In genomic region chr12:47753021-47754001, GRCh38 we compare ENCODE assay signal across 8 cellular contexts. TPM values are rescaled to one million over a fixed set of nuclear protein-coding genes. Genes with fewer than 3 reads are reported as not detected.
A peak's percentile ranks its signal among the peaks of the same experiment; 100 is the strongest.
DNase-seq lines count a peak whose midpoint lies in the region; ATAC-seq, FAIRE-seq and TF ChIP-seq lines count a peak whose summit lies in the region.

No MANE protein-coding gene starts in this region.

- no peaks in the 10 kb centered on the region for H4K20me1 ChIP-seq in HepG2 (ENCODE audit: insufficient read depth, low read length)

- H3K27me3 Mint-ChIP-seq in activated CD8-positive, alpha-beta T cell treated with anti-CD3 and anti-CD28 coated beads, Interleukin-2, amount 10 ng/mL, durations not matched to agents 7 days and 5 days (ENCODE audit: low read depth), result peaks cover 8% of the 10 kb centered on the region
- peaks cover 5% of the 10 kb centered on the region for H3K27me3 Mint-ChIP-seq in activated CD4-positive, alpha-beta memory T cell treated with anti-CD3 and anti-CD28 coated beads, Interleukin-2, amount 10 ng/mL, durations not matched to agents 7 days and 5 days

- POLR2A ChIA-PET in HepG2 (lab: Yijun Ruan, JAX), result no interaction called here
- POLR2A ChIA-PET in activated CD8-positive, alpha-beta T cell treated with anti-CD3 and anti-CD28 coated beads, Interleukin-2, amount 10 ng/mL, durations not matched to agents 7 days and 5 days (lab: Charles Lee), result no interaction called here
- POLR2A ChIA-PET in activated CD4-positive, alpha-beta memory T cell treated with anti-CD3 and anti-CD28 coated beads, Interleukin-2, amount 10 ng/mL, durations not matched to agents 7 days and 5 days (lab: Charles Lee), result no interaction called here

- intact Hi-C loops in HepG2 (cut with micrococcal nuclease; ENCODE audit: unreplicated experiment), result no loop called here
- intact Hi-C loops in transverse colon (cut with DNase I; ENCODE audit: low total_unique reads), result no loop called here

- CTCF ChIA-PET in HepG2 (lab: Yijun Ruan, JAX; ENCODE audit: low intra/inter-chr PET ratio, low total read pairs), result no interaction called here
- CTCF ChIA-PET in activated CD8-positive, alpha-beta T cell treated with anti-CD3 and anti-CD28 coated beads, Interleukin-2, amount 10 ng/mL, durations not matched to agents 7 days and 5 days (lab: Charles Lee), result interaction anchor here (1.9 to 11.4 kb wide), 5 partner anchors 10 to 84 kb away, joined by 5 to 271 read pairs (median 17); partner anchors contain the start of gene SLC48A1
- CTCF ChIA-PET in activated CD4-positive, alpha-beta memory T cell treated with anti-CD3 and anti-CD28 coated beads, Interleukin-2, amount 10 ng/mL, durations not matched to agents 7 days and 5 days (lab: Charles Lee), result interaction anchor here (2.0 to 12.9 kb wide), 5 partner anchors 11 to 37 kb away, joined by 7 to 188 read pairs (median 11); partner anchors contain the start of gene SLC48A1

- no peak overlapping the region for H3K4me3 ChIP-seq in HUES64 (ENCODE audit: low read length)
- no peak overlapping the region for H3K4me3 ChIP-seq in HepG2 (replicated peaks in 1 of 3; ENCODE audit: insufficient read depth in 1 of 3, low read depth in 2 of 3, low read length in 3 of 3)
- H3K4me3 ChIP-seq in transverse colon, result no peak overlapping the region

- no peaks in the 10 kb centered on the region for H3K9me3 Mint-ChIP-seq in activated CD8-positive, alpha-beta T cell treated with anti-CD3 and anti-CD28 coated beads, Interleukin-2, amount 10 ng/mL, durations not matched to agents 7 days and 5 days (ENCODE audit: insufficient read depth)
- no peaks in the 10 kb centered on the region for H3K9me3 Mint-ChIP-seq in activated CD4-positive, alpha-beta memory T cell treated with anti-CD3 and anti-CD28 coated beads, Interleukin-2, amount 10 ng/mL, durations not matched to agents 7 days and 5 days

- H3K79me2 ChIP-seq in HepG2 (ENCODE audit: insufficient read depth, low read length), result no peaks in the 10 kb centered on the region

- TF ChIP-seq EP300 in HepG2 (IDR thresholded peaks at IDR 0.05; ENCODE audit: low read depth in 2 of 2, low read length in 2 of 2) (no peak), HepG2 (CRISPR knock-in tag; IDR thresholded peaks at IDR 0.05; ENCODE audit: borderline replicate concordance) (no peak), transverse colon (IDR thresholded peaks at IDR 0.05; ENCODE audit: low read depth) (no peak)

- H3K27ac ChIP-seq in HUES64 (ENCODE audit: low read depth, low read length) (peak overlapping the region; percentile 36), HepG2 (ENCODE audit: extremely low read length, insufficient read depth, low read length) (no peak overlapping the region), transverse colon (peak overlapping the region; percentile 52 to 82 (median 76))

- WGBS in HUES64, result 64% methylated on average over 11 of the region's 11 CpGs
- WGBS in HepG2 (ENCODE audit: low lambda C conversion rate), result 42% methylated on average over 11 of the region's 11 CpGs
- 47 to 80% methylated on average over 4 to 11 of the region's 11 CpGs for WGBS in transverse colon (ENCODE audit: low coverage in 1 of 2), 2 donors

- H3K27ac Mint-ChIP-seq in activated CD8-positive, alpha-beta T cell treated with anti-CD3 and anti-CD28 coated beads, Interleukin-2, amount 10 ng/mL, durations not matched to agents 7 days and 5 days, result no peak overlapping the region
- no peak overlapping the region for H3K27ac Mint-ChIP-seq in activated CD4-positive, alpha-beta memory T cell treated with anti-CD3 and anti-CD28 coated beads, Interleukin-2, amount 10 ng/mL, durations not matched to agents 7 days and 5 days

- H3K4me1 ChIP-seq in HUES64 (ENCODE audit: insufficient read depth, low read length) (peaks cover 23% of the 10 kb centered on the region), HepG2 (ENCODE audit: insufficient read depth, low read length) (peaks cover 25% of the 10 kb centered on the region), transverse colon (peaks cover 20 to 47% (median 39%) of the 10 kb centered on the region in 4 donors)

- no peaks in the 10 kb centered on the region for H3K36me3 Mint-ChIP-seq in activated CD8-positive, alpha-beta T cell treated with anti-CD3 and anti-CD28 coated beads, Interleukin-2, amount 10 ng/mL, durations not matched to agents 7 days and 5 days (ENCODE audit: low read depth)
- H3K36me3 Mint-ChIP-seq in activated CD4-positive, alpha-beta memory T cell treated with anti-CD3 and anti-CD28 coated beads, Interleukin-2, amount 10 ng/mL, durations not matched to agents 7 days and 5 days (ENCODE audit: low read depth), result no peaks in the 10 kb centered on the region

- ATAC-seq in HepG2 (no peak), omental fat pad (ENCODE audit: low FRiP score) (no peak)
- no peak for ATAC-seq in activated CD8-positive, alpha-beta T cell treated with anti-CD3 and anti-CD28 coated beads, Interleukin-2, amount 10 ng/mL, durations not matched to agents 7 days and 5 days

- TF ChIP-seq POLR2A in HepG2 (IDR thresholded peaks at IDR 0.05; ENCODE audit: insufficient read depth in 1 of 2, low read depth in 2 of 2, low read length in 2 of 2) (no peak), transverse colon (IDR thresholded peaks at IDR 0.05) (no peak)

- TF ChIP-seq CTCF in HepG2 (CRISPR knock-in tag; IDR thresholded peaks at IDR 0.05) (no peak), transverse colon (IDR thresholded peaks at IDR 0.05) (no peak), omental fat pad (IDR thresholded peaks at IDR 0.05) (no peak)

- no peak overlapping the region for H2AFZ ChIP-seq in HepG2 (ENCODE audit: low read length)

- no TSS peak for BruUV-seq in HepG2 (replicated peaks; lab: Mats Ljungman, UMichigan)

- H3K27me3 ChIP-seq in HUES64 (ENCODE audit: insufficient read depth, low read length) (no peaks in the 10 kb centered on the region), HepG2 (ENCODE audit: control insufficient read depth in 1 of 2, insufficient read depth in 2 of 2, low read length in 2 of 2) (peaks cover 6 to 50% of the 10 kb centered on the region in 2 experiments; a peak in 3 of 5 replicates), transverse colon (no peaks in the 10 kb centered on the region)

- H3K4me1 Mint-ChIP-seq in activated CD8-positive, alpha-beta T cell treated with anti-CD3 and anti-CD28 coated beads, Interleukin-2, amount 10 ng/mL, durations not matched to agents 7 days and 5 days (ENCODE audit: low read depth), result peaks cover 28% of the 10 kb centered on the region
- H3K4me1 Mint-ChIP-seq in activated CD4-positive, alpha-beta memory T cell treated with anti-CD3 and anti-CD28 coated beads, Interleukin-2, amount 10 ng/mL, durations not matched to agents 7 days and 5 days, result peaks cover 39% of the 10 kb centered on the region

- DNase-seq in T47D (ENCODE audit: low read depth in 1 of 2, low spot score in 1 of 2) (peak; percentile 69 to 96), HepG2 (ENCODE audit: low spot score) (no peak), transverse colon (peak; percentile 76), frontal cortex (ENCODE audit: low spot score in 2 of 2) (no peak), omental fat pad (ENCODE audit: low spot score) (no peak)
- no peak for DNase-seq in activated CD8-positive, alpha-beta T cell treated with anti-CD3 and anti-CD28 coated beads, Interleukin-2, amount 10 ng/mL, durations not matched to agents 7 days and 5 days
- DNase-seq in activated CD4-positive, alpha-beta memory T cell treated with anti-CD3 and anti-CD28 coated beads, Interleukin-2, amount 10 ng/mL, durations not matched to agents 7 days and 5 days, result no peak

- TF ChIP-seq RAD21 in HepG2 (CRISPR knock-in tag; IDR thresholded peaks at IDR 0.05), result no peak

- H3K36me3 ChIP-seq in HUES64 (ENCODE audit: insufficient read depth, low read length) (no peaks in the 10 kb centered on the region), HepG2 (replicated peaks in 1 of 2; ENCODE audit: control insufficient read depth in 1 of 2, insufficient read depth in 2 of 2, low read length in 2 of 2) (no peaks in the 10 kb centered on the region), transverse colon (no peaks in the 10 kb centered on the region)

- in situ Hi-C loops in T47D (cut with HindIII; ENCODE audit: low pct_unique_long_range_greater_than_20kb, low sequenced_read_pairs) (no loop called here), HepG2 (cut with HindIII; ENCODE audit: extremely low pct_ligation_motif_present, low pct_unique_long_range_greater_than_20kb) (no loop called here), transverse colon (cut with MboI; ENCODE audit: low pct_ligation_motif_present in 1 of 4, low pct_unique_long_range_greater_than_20kb in 1 of 4, low sequenced_read_pairs in 3 of 4) (no loop called here)

- H3K4me2 ChIP-seq in HepG2 (ENCODE audit: low read depth, low read length), result peak overlapping the region; percentile 23; the same call in 1 of the 2 replicates

- H3K9ac ChIP-seq in HUES64 (ENCODE audit: low read depth, low read length), result peak overlapping the region; percentile 30; the same call in 1 of the 2 replicates
- H3K9ac ChIP-seq in HepG2 (ENCODE audit: insufficient read depth, low read depth, low read length), result no peak overlapping the region

- no peaks in the 10 kb centered on the region for H3K9me3 ChIP-seq in HUES64 (ENCODE audit: insufficient read depth, low read depth, low read length)
- no peaks in the 10 kb centered on the region for H3K9me3 ChIP-seq in HepG2 (ENCODE audit: low read length)
- no peaks in the 10 kb centered on the region for H3K9me3 ChIP-seq in transverse colon

- no peak overlapping the region for H3K4me3 Mint-ChIP-seq in activated CD8-positive, alpha-beta T cell treated with anti-CD3 and anti-CD28 coated beads, Interleukin-2, amount 10 ng/mL, durations not matched to agents 7 days and 5 days
- no peak overlapping the region for H3K4me3 Mint-ChIP-seq in activated CD4-positive, alpha-beta memory T cell treated with anti-CD3 and anti-CD28 coated beads, Interleukin-2, amount 10 ng/mL, durations not matched to agents 7 days and 5 days

- FAIRE-seq in HepG2 (lab: Jason Lieb, UNC), result no peak
- FAIRE-seq in frontal cortex (lab: Jason Lieb, UNC), result no peak

RNA-seq across cellular contexts. Expression of gene RAPGEF3, which starts 5.4 kb away (rescaled TPM):
- 3.1 TPM for polyA plus RNA-seq in HUES64 (2013, experiment 1 of 2)
- 4.4 TPM for polyA plus RNA-seq in HUES64 (2013, experiment 2 of 2)
- total RNA-seq in HepG2 (2016; rRNA removed; fragmentation: Illumina TruSeq; extraction: Trizol), result 0.07 TPM in 1 of 2 replicates, not detected in the other
- not detected in 2 replicates for total RNA-seq in HepG2 (2016; cell fraction: cytosol; rRNA removed; fragmentation: Illumina TruSeq; extraction: Trizol; ENCODE audit: low read depth)
- total RNA-seq in HepG2 (2016; cell fraction: insoluble cytoplasmic fraction; rRNA removed; fragmentation: Illumina TruSeq; extraction: Trizol), result 0.09 TPM in 1 of 2 replicates, not detected in the other
- total RNA-seq in HepG2 (2016; cell fraction: membrane; rRNA removed; fragmentation: Illumina TruSeq; extraction: Trizol), result 0.03 TPM in 1 of 2 replicates, not detected in the other
- 0.40 TPM in 1 of 2 replicates, not detected in the other for total RNA-seq in HepG2 (2016; cell fraction: nucleus; rRNA removed; fragmentation: Illumina TruSeq; extraction: Trizol)
- polyA plus RNA-seq in HepG2 (2011; rRNA removed), result 0.07 and 0.37 TPM in 2 replicates
- polyA plus RNA-seq in HepG2 (2011; cell fraction: cytosol; rRNA removed), result 0.05 and 0.13 TPM in 2 replicates
- polyA plus RNA-seq in HepG2 (2011; cell fraction: nucleus; rRNA removed), result 0.56 and 0.95 TPM in 2 replicates
- polyA plus RNA-seq in HepG2 (2012), result 0.11 and 0.16 TPM in 2 replicates
- not detected in 2 replicates for polyA plus RNA-seq in HepG2 (2016; cell fraction: cytosol; fragmentation: Illumina TruSeq; extraction: Trizol; ENCODE audit: low read depth)
- polyA plus RNA-seq in HepG2 (2016; cell fraction: insoluble cytoplasmic fraction; fragmentation: Illumina TruSeq; extraction: Trizol; ENCODE audit: low read depth), result 0.17 TPM in 1 of 2 replicates, not detected in the other
- polyA plus RNA-seq in HepG2 (2016; cell fraction: membrane; fragmentation: Illumina TruSeq; extraction: Trizol; ENCODE audit: low read depth), result not detected in 2 replicates
- polyA plus RNA-seq in HepG2 (2016; cell fraction: nucleus; fragmentation: Illumina TruSeq; extraction: Trizol; ENCODE audit: insufficient read depth, low read depth), result 0.63 TPM in 1 of 2 replicates, not detected in the other
- 0.28 and 2.0 TPM in 2 replicates for polyA minus RNA-seq in HepG2 (2011; rRNA and poly(A)+ RNA removed; ENCODE audit: low replicate concordance)
- polyA minus RNA-seq in HepG2 (2011; cell fraction: cytosol; rRNA and poly(A)+ RNA removed), result not detected in 2 replicates
- 0.13 and 1.1 TPM in 2 replicates for polyA minus RNA-seq in HepG2 (2011; cell fraction: nucleus; rRNA and poly(A)+ RNA removed)
- total RNA-seq in transverse colon, result 10 to 100 TPM in 2 of 4 donors, 1 to 10 TPM in 2; 8.1 to 51.7 (median 24.6) TPM
- total RNA-seq in activated CD8-positive, alpha-beta T cell treated with anti-CD3 and anti-CD28 coated beads, Interleukin-2, amount 10 ng/mL, durations not matched to agents 7 days and 5 days, result under 1 TPM in 1 of 2 experiments, not detected in 1; 0.24 TPM
- total RNA-seq in activated CD4-positive, alpha-beta memory T cell treated with anti-CD3 and anti-CD28 coated beads, Interleukin-2, amount 10 ng/mL, durations not matched to agents 7 days and 5 days, result 1 to 10 TPM; 1.4 to 1.6 TPM
- total RNA-seq in frontal cortex, result 7.7 TPM
- total RNA-seq in omental fat pad, result 100 to 1,000 TPM in 1 of 4 donors, 10 to 100 TPM in 3; 24.2 to 270 (median 59.1) TPM

RNA-seq across cellular contexts. Expression of gene SLC48A1, which starts 19.7 kb away (rescaled TPM):
- 4.9 TPM for polyA plus RNA-seq in HUES64 (2013, experiment 1 of 2)
- polyA plus RNA-seq in HUES64 (2013, experiment 2 of 2), result 9.6 TPM
- 2.6 and 3.7 TPM in 2 replicates for total RNA-seq in HepG2 (2016; rRNA removed; fragmentation: Illumina TruSeq; extraction: Trizol)
- 2.3 and 3.1 TPM in 2 replicates for total RNA-seq in HepG2 (2016; cell fraction: cytosol; rRNA removed; fragmentation: Illumina TruSeq; extraction: Trizol; ENCODE audit: low read depth)
- total RNA-seq in HepG2 (2016; cell fraction: insoluble cytoplasmic fraction; rRNA removed; fragmentation: Illumina TruSeq; extraction: Trizol), result 2.3 and 3.4 TPM in 2 replicates
- total RNA-seq in HepG2 (2016; cell fraction: membrane; rRNA removed; fragmentation: Illumina TruSeq; extraction: Trizol), result 5.0 and 6.3 TPM in 2 replicates
- total RNA-seq in HepG2 (2016; cell fraction: nucleus; rRNA removed; fragmentation: Illumina TruSeq; extraction: Trizol), result 2.5 and 2.6 TPM in 2 replicates
- 2.2 and 3.1 TPM in 2 replicates for polyA plus RNA-seq in HepG2 (2011; rRNA removed)
- 2.4 and 2.6 TPM in 2 replicates for polyA plus RNA-seq in HepG2 (2011; cell fraction: cytosol; rRNA removed)
- 3.1 and 4.1 TPM in 2 replicates for polyA plus RNA-seq in HepG2 (2011; cell fraction: nucleus; rRNA removed)
- polyA plus RNA-seq in HepG2 (2012), result 2.1 and 3.5 TPM in 2 replicates
- 3.8 and 3.9 TPM in 2 replicates for polyA plus RNA-seq in HepG2 (2016; cell fraction: cytosol; fragmentation: Illumina TruSeq; extraction: Trizol; ENCODE audit: low read depth)
- polyA plus RNA-seq in HepG2 (2016; cell fraction: insoluble cytoplasmic fraction; fragmentation: Illumina TruSeq; extraction: Trizol; ENCODE audit: low read depth), result 2.6 and 3.2 TPM in 2 replicates
- 6.3 and 6.9 TPM in 2 replicates for polyA plus RNA-seq in HepG2 (2016; cell fraction: membrane; fragmentation: Illumina TruSeq; extraction: Trizol; ENCODE audit: low read depth)
- 5.6 and 6.3 TPM in 2 replicates for polyA plus RNA-seq in HepG2 (2016; cell fraction: nucleus; fragmentation: Illumina TruSeq; extraction: Trizol; ENCODE audit: insufficient read depth, low read depth)
- polyA minus RNA-seq in HepG2 (2011; rRNA and poly(A)+ RNA removed; ENCODE audit: low replicate concordance), result 5.7 and 45.5 TPM in 2 replicates
- 1.5 and 2.1 TPM in 2 replicates for polyA minus RNA-seq in HepG2 (2011; cell fraction: cytosol; rRNA and poly(A)+ RNA removed)
- 1.7 and 2.8 TPM in 2 replicates for polyA minus RNA-seq in HepG2 (2011; cell fraction: nucleus; rRNA and poly(A)+ RNA removed)
- 10 to 100 TPM; 19.9 to 76.7 (median 23.1) TPM for total RNA-seq in transverse colon
- total RNA-seq in activated CD8-positive, alpha-beta T cell treated with anti-CD3 and anti-CD28 coated beads, Interleukin-2, amount 10 ng/mL, durations not matched to agents 7 days and 5 days, result 1 to 10 TPM; 7.0 to 8.1 TPM
- 10 to 100 TPM; 19.4 to 22.6 TPM for total RNA-seq in activated CD4-positive, alpha-beta memory T cell treated with anti-CD3 and anti-CD28 coated beads, Interleukin-2, amount 10 ng/mL, durations not matched to agents 7 days and 5 days
- total RNA-seq in frontal cortex, result 8.6 TPM
- 10 to 100 TPM; 27.6 to 50.3 (median 48.1) TPM for total RNA-seq in omental fat pad

RNA-seq across cellular contexts. Expression of gene ENDOU, which starts 28.0 kb away (rescaled TPM):
- not detected for polyA plus RNA-seq in HUES64 (2013, experiment 1 of 2)
- not detected for polyA plus RNA-seq in HUES64 (2013, experiment 2 of 2)
- total RNA-seq in HepG2 (2016; rRNA removed; fragmentation: Illumina TruSeq; extraction: Trizol) (not detected in 2 replicates), transverse colon (under 1 TPM in 1 of 4 donors, not detected in 3; 0.32 TPM), frontal cortex (not detected), omental fat pad (1 to 10 TPM; 2.1 to 2.7 (median 2.2) TPM)
- not detected in 2 replicates for total RNA-seq in HepG2 (2016; cell fraction: cytosol; rRNA removed; fragmentation: Illumina TruSeq; extraction: Trizol; ENCODE audit: low read depth)
- not detected in 2 replicates for total RNA-seq in HepG2 (2016; cell fraction: insoluble cytoplasmic fraction; rRNA removed; fragmentation: Illumina TruSeq; extraction: Trizol)
- not detected in 2 replicates for total RNA-seq in HepG2 (2016; cell fraction: membrane; rRNA removed; fragmentation: Illumina TruSeq; extraction: Trizol)
- total RNA-seq in HepG2 (2016; cell fraction: nucleus; rRNA removed; fragmentation: Illumina TruSeq; extraction: Trizol), result not detected in 2 replicates
- not detected in 2 replicates for polyA plus RNA-seq in HepG2 (2011; rRNA removed)
- polyA plus RNA-seq in HepG2 (2011; cell fraction: cytosol; rRNA removed), result not detected in 2 replicates
- not detected in 2 replicates for polyA plus RNA-seq in HepG2 (2011; cell fraction: nucleus; rRNA removed)
- not detected in 2 replicates for polyA plus RNA-seq in HepG2 (2012)
- polyA plus RNA-seq in HepG2 (2016; cell fraction: cytosol; fragmentation: Illumina TruSeq; extraction: Trizol; ENCODE audit: low read depth), result not detected in 2 replicates
- polyA plus RNA-seq in HepG2 (2016; cell fraction: insoluble cytoplasmic fraction; fragmentation: Illumina TruSeq; extraction: Trizol; ENCODE audit: low read depth), result not detected in 2 replicates
- not detected in 2 replicates for polyA plus RNA-seq in HepG2 (2016; cell fraction: membrane; fragmentation: Illumina TruSeq; extraction: Trizol; ENCODE audit: low read depth)
- not detected in 2 replicates for polyA plus RNA-seq in HepG2 (2016; cell fraction: nucleus; fragmentation: Illumina TruSeq; extraction: Trizol; ENCODE audit: insufficient read depth, low read depth)
- not detected in 2 replicates for polyA minus RNA-seq in HepG2 (2011; rRNA and poly(A)+ RNA removed; ENCODE audit: low replicate concordance)
- polyA minus RNA-seq in HepG2 (2011; cell fraction: cytosol; rRNA and poly(A)+ RNA removed), result not detected in 2 replicates
- not detected in 2 replicates for polyA minus RNA-seq in HepG2 (2011; cell fraction: nucleus; rRNA and poly(A)+ RNA removed)
- not detected for total RNA-seq in activated CD8-positive, alpha-beta T cell treated with anti-CD3 and anti-CD28 coated beads, Interleukin-2, amount 10 ng/mL, durations not matched to agents 7 days and 5 days
- total RNA-seq in activated CD4-positive, alpha-beta memory T cell treated with anti-CD3 and anti-CD28 coated beads, Interleukin-2, amount 10 ng/mL, durations not matched to agents 7 days and 5 days, result not detected

RNA-seq across cellular contexts. Expression of gene RPAP3, which starts 47.5 kb away (rescaled TPM):
- 40.2 TPM for polyA plus RNA-seq in HUES64 (2013, experiment 1 of 2)
- polyA plus RNA-seq in HUES64 (2013, experiment 2 of 2), result 42.5 TPM
- total RNA-seq in HepG2 (2016; rRNA removed; fragmentation: Illumina TruSeq; extraction: Trizol) (32.8 and 54.2 TPM in 2 replicates), transverse colon (10 to 100 TPM in 1 of 4 donors, 1 to 10 TPM in 3; 8.1 to 16.0 (median 9.3) TPM), frontal cortex (23.6 TPM), omental fat pad (10 to 100 TPM; 10.5 to 14.2 (median 12.7) TPM)
- 1.8 and 2.4 TPM in 2 replicates for total RNA-seq in HepG2 (2016; cell fraction: cytosol; rRNA removed; fragmentation: Illumina TruSeq; extraction: Trizol; ENCODE audit: low read depth)
- total RNA-seq in HepG2 (2016; cell fraction: insoluble cytoplasmic fraction; rRNA removed; fragmentation: Illumina TruSeq; extraction: Trizol), result 32.6 and 56.0 TPM in 2 replicates
- 6.0 and 7.0 TPM in 2 replicates for total RNA-seq in HepG2 (2016; cell fraction: membrane; rRNA removed; fragmentation: Illumina TruSeq; extraction: Trizol)
- 20.5 and 22.8 TPM in 2 replicates for total RNA-seq in HepG2 (2016; cell fraction: nucleus; rRNA removed; fragmentation: Illumina TruSeq; extraction: Trizol)
- 6.0 and 8.8 TPM in 2 replicates for polyA plus RNA-seq in HepG2 (2011; rRNA removed)
- polyA plus RNA-seq in HepG2 (2011; cell fraction: cytosol; rRNA removed), result 2.6 and 4.0 TPM in 2 replicates
- polyA plus RNA-seq in HepG2 (2011; cell fraction: nucleus; rRNA removed), result 2.1 and 4.0 TPM in 2 replicates
- polyA plus RNA-seq in HepG2 (2012), result 12.7 and 13.8 TPM in 2 replicates
- 1.9 and 2.4 TPM in 2 replicates for polyA plus RNA-seq in HepG2 (2016; cell fraction: cytosol; fragmentation: Illumina TruSeq; extraction: Trizol; ENCODE audit: low read depth)
- polyA plus RNA-seq in HepG2 (2016; cell fraction: insoluble cytoplasmic fraction; fragmentation: Illumina TruSeq; extraction: Trizol; ENCODE audit: low read depth), result 54.9 and 56.4 TPM in 2 replicates
- 4.1 and 4.9 TPM in 2 replicates for polyA plus RNA-seq in HepG2 (2016; cell fraction: membrane; fragmentation: Illumina TruSeq; extraction: Trizol; ENCODE audit: low read depth)
- polyA plus RNA-seq in HepG2 (2016; cell fraction: nucleus; fragmentation: Illumina TruSeq; extraction: Trizol; ENCODE audit: insufficient read depth, low read depth), result 28.1 and 29.6 TPM in 2 replicates
- polyA minus RNA-seq in HepG2 (2011; rRNA and poly(A)+ RNA removed; ENCODE audit: low replicate concordance), result 1.6 and 3.1 TPM in 2 replicates
- 6.3 and 6.5 TPM in 2 replicates for polyA minus RNA-seq in HepG2 (2011; cell fraction: cytosol; rRNA and poly(A)+ RNA removed)
- polyA minus RNA-seq in HepG2 (2011; cell fraction: nucleus; rRNA and poly(A)+ RNA removed), result 25.4 and 29.5 TPM in 2 replicates
- total RNA-seq in activated CD8-positive, alpha-beta T cell treated with anti-CD3 and anti-CD28 coated beads, Interleukin-2, amount 10 ng/mL, durations not matched to agents 7 days and 5 days, result 10 to 100 TPM; 41.6 to 41.7 TPM
- 10 to 100 TPM; 38.4 to 40.7 TPM for total RNA-seq in activated CD4-positive, alpha-beta memory T cell treated with anti-CD3 and anti-CD28 coated beads, Interleukin-2, amount 10 ng/mL, durations not matched to agents 7 days and 5 days

Comparison
In these comparisons a context has a peak if more than half of its experiments do, and no peak if none do; other contexts are left out.
1. DNase-seq: peak in T47D (2 of 2) and transverse colon (single experiment); none in HepG2 (single experiment), activated CD8-positive, alpha-beta T cell treated with anti-CD3 and anti-CD28 coated beads, Interleukin-2, amount 10 ng/mL, durations not matched to agents 7 days and 5 days (single experiment), activated CD4-positive, alpha-beta memory T cell treated with anti-CD3 and anti-CD28 coated beads, Interleukin-2, amount 10 ng/mL, durations not matched to agents 7 days and 5 days (single experiment), frontal cortex (0 of 2) and omental fat pad (single experiment).